ENCODE assay signal across 6 cellular contexts in genomic region chr5:10218658-10219057, GRCh38.
"Had no signal": no experiment of that assay in that cellular context is flagged by ENCODE, and none has a peak within 500 bp of the region (broad histone marks: within the 10 kb centered on the region; RNA-seq: fewer than 3 reads in every experiment).

No MANE protein-coding gene starts in this region.

- H3K27ac Mint-ChIP-seq: H9 had no signal

- H3K4me3 ChIP-seq: GM23248, K562 had no signal

- H3K4me3 Mint-ChIP-seq: H9 had no signal

- DNase-seq: GM23248, GOT3, H9, HCEC 1CT, IMR-90 had no signal

- H2AFZ ChIP-seq: GM23248 had no signal

- H3K9ac ChIP-seq: GM23248 had no signal

- H3K27ac ChIP-seq: GM23248 had no signal
